ENCODE assay signal across 24 cellular contexts in the genomic region with DNA sequence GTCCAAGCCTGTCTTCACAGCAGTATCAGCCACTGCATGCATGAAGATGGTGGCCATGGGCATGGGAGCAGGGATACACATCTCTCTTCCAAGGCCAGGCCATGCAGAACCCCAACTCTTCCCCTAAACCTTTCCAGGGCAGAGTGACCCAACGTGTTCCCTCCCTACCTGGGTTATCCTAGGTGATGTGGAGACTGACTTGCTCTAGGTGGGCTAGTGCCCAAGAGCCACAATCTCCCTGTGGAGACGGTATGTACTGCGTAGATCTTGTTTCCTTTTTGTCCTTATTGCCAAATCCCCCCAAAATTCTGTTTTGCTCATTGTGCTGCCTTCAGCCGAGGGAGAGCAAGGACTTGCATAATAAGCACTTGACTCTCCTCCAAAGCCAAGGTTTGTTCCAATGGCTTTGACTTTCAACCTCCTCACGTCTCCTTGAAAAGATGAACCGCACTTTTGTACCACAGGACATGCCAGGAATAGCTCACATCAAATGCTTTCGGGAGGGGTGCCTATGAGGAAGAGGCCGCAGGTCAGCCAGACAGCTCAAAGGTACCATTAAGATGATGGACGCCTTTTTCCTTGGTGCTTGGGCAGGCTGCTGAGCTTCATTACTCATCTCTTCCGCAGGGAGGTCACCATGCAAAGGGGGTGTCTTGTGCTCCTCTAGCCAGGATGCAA.
DNase-seq lines count a peak whose midpoint lies in the region; ATAC-seq, FAIRE-seq and TF ChIP-seq lines count a peak whose summit lies in the region.
"Had no signal": no experiment of that assay in that cellular context is flagged by ENCODE, and none has a peak within 500 bp of the region (broad histone marks: within the 10 kb centered on the region; RNA-seq: fewer than 3 reads in every experiment).

No MANE protein-coding gene starts in this region.

- H3K56ac ChIP-seq in H1 (replicated peaks; ENCODE audit: insufficient read length, low read depth, low read length): no peak overlapping the region

- H2AFZ ChIP-seq in H1 (ENCODE audit: low read length) (no peak overlapping the region), trophoblast cell (ENCODE audit: insufficient read depth, low read length, poor library complexity) (no peak overlapping the region)
- H2AFZ ChIP-seq: GM23338 had no signal

- ATAC-seq in left ventricle myocardium superior (peak; percentile 64), GM18867 (IDR thresholded peaks at IDR 0.05; ENCODE audit: unreplicated experiment) (no peak)
- ATAC-seq: A549, GM23338, Panc1 had no signal

- H2BK5ac ChIP-seq in H1 (ENCODE audit: low read depth, low read length) (no peak overlapping the region), trophoblast cell (ENCODE audit: low read depth, low read length, poor library complexity) (no peak overlapping the region)

- FAIRE-seq in H1 (lab: Jason Lieb, UNC): no peak
- FAIRE-seq: A549 had no signal

- DNase-seq in left ventricle myocardium superior (no peak), left ventricle myocardium inferior (no peak), H1 (ENCODE audit: low read depth in 1 of 2, low spot score in 2 of 2) (no peak), trophoblast cell (peak in 1 of 2 donors; percentile 57), glomerular visceral epithelial cell (ENCODE audit: extremely low spot score) (no peak)
- DNase-seq in stimulated activated CD4-positive, alpha-beta T cell treated with anti-CD3 and anti-CD28 coated beads, Interleukin-4, amount 100 ng/mL, for 4 hours: no peak
- DNase-seq: CD4-positive, CD25-positive, alpha-beta regulatory T cell; DMS 273 treated with DMSO at 0.1 percent for 48 hours; DMS79 treated with DMSO at 0.1 percent for 48 hours; HCEC 1CT; MV-4-11; NCI-H1105 treated with DMSO at 0.1 percent for 48 hours; NCI-H1694; NCI-H2081; NCI-H2171; NCI-H345; NCI-H524 treated with DMSO at 0.1 percent for 48 hours; NCI-H82; SJCRH30 had no signal

- H3K23ac ChIP-seq in H1 (ENCODE audit: insufficient read length) (no peak overlapping the region), trophoblast cell (ENCODE audit: low read length) (peak overlapping the region; percentile 53)

- H3K36me3 ChIP-seq in left ventricle myocardium inferior (no peaks in the 10 kb centered on the region), H1 (ENCODE audit: control insufficient read depth in 2 of 4, insufficient read depth in 4 of 4, low read length in 3 of 4) (no peaks in the 10 kb centered on the region), trophoblast cell (ENCODE audit: control insufficient read depth in 1 of 2, insufficient read depth in 2 of 2, low read length in 2 of 2) (no peaks in the 10 kb centered on the region)
- H3K36me3 ChIP-seq: SJCRH30 had no signal

- TF ChIP-seq EP300 in H1 (IDR thresholded peaks at IDR 0.05; ENCODE audit: borderline replicate concordance in 1 of 2, low read depth in 2 of 2, low read length in 2 of 2): no peak

- POLR2A ChIA-PET in H1 (lab: Charles Lee; ENCODE audit: partially characterized antibody): interaction anchor here (0.9 kb wide), 1 partner anchor 16 kb away, joined by 3 read pairs; no protein-coding TSS in a partner anchor

- no peak overlapping the region for H4K12ac ChIP-seq in trophoblast cell (ENCODE audit: low read depth, low read length)

- WGBS in H1 (ENCODE audit: extremely low coverage in 1 of 2, insufficient coverage in 1 of 2, insufficient read length in 1 of 2, insufficient replicate concordance in 2 of 2, low coverage in 1 of 2, low lambda C conversion rate in 2 of 2, missing lambda C conversion rate in 1 of 2), 2 experiments: 91% methylated on average over 10 of the region's 10 CpGs; no CpG with 5 or more reads in 1 of the 2 experiments
- no CpG with 5 or more reads among the region's 10 CpGs for WGBS in trophoblast cell (ENCODE audit: extremely low coverage, insufficient coverage, insufficient read length)

- H3K4me2 ChIP-seq in H1 (ENCODE audit: insufficient read depth in 1 of 2, low read depth in 2 of 2, low read length in 2 of 2) (no peak overlapping the region), trophoblast cell (ENCODE audit: low read length) (no peak overlapping the region)
- H3K4me2 ChIP-seq: A549, GM23338, KMS-11 had no signal

- peaks cover 3% of the 10 kb centered on the region for H3K9me3 ChIP-seq in left ventricle myocardium inferior (replicated peaks)
- no peaks in the 10 kb centered on the region for H3K9me3 ChIP-seq in H1 (ENCODE audit: insufficient read depth in 2 of 2, low read depth in 1 of 2, low read length in 1 of 2)
- peaks cover 3% of the 10 kb centered on the region for H3K9me3 ChIP-seq in trophoblast cell (ENCODE audit: insufficient read depth, low read depth, low read length)
- H3K9me3 ChIP-seq: SJCRH30 had no signal

- CTCF ChIA-PET in H1 (lab: Charles Lee; ENCODE audit: partially characterized antibody): interaction anchor here (0.6 to 7.7 kb wide), 8 partner anchors 9 to 699 kb away, joined by 3 to 58 read pairs (median 4); no protein-coding TSS in a partner anchor

- H3K9ac ChIP-seq in H1 (replicated peaks in 1 of 4; ENCODE audit: extremely low read depth in 1 of 4, low read depth in 3 of 4, low read length in 3 of 4) (no peak overlapping the region), trophoblast cell (ENCODE audit: low read length) (no peak overlapping the region)
- H3K9ac ChIP-seq: KMS-11 had no signal

- H3K4me3 ChIP-seq in left ventricle myocardium inferior (no peak overlapping the region), H1 (ENCODE audit: extremely low read depth in 1 of 4, insufficient read depth in 2 of 4, low read depth in 3 of 4, low read length in 4 of 4) (no peak overlapping the region), trophoblast cell (ENCODE audit: low read depth, low read length) (no peak overlapping the region)
- H3K4me3 ChIP-seq: A549, GM23338, SJCRH30 had no signal

- H4K91ac ChIP-seq in H1 (replicated peaks; ENCODE audit: insufficient read length, low read length) (no peak overlapping the region), trophoblast cell (ENCODE audit: low read depth, low read length) (no peak overlapping the region)

- H2BK20ac ChIP-seq in H1 (ENCODE audit: low read length): no peak overlapping the region

- peaks cover 13% of the 10 kb centered on the region for H3K27me3 ChIP-seq in left ventricle myocardium inferior (ENCODE audit: low read depth)
- peaks cover 8 to 40% (median 22%) of the 10 kb centered on the region in 4 experiments for H3K27me3 ChIP-seq in H1 (replicated peaks in 1 of 4; ENCODE audit: control insufficient read depth in 3 of 4, extremely low read depth in 1 of 4, insufficient read depth in 3 of 4, low read length in 3 of 4)
- no peaks in the 10 kb centered on the region for H3K27me3 ChIP-seq in trophoblast cell (ENCODE audit: insufficient read depth, low read length)
- H3K27me3 ChIP-seq: SJCRH30 had no signal

- no peaks in the 10 kb centered on the region for H3K79me2 ChIP-seq in H1 (ENCODE audit: control insufficient read depth in 1 of 2, insufficient read depth in 2 of 2, low read length in 2 of 2)
- no peaks in the 10 kb centered on the region for H3K79me2 ChIP-seq in trophoblast cell (ENCODE audit: control insufficient read depth, insufficient read depth, low read length, poor library complexity)

- H3K14ac ChIP-seq in H1 (ENCODE audit: insufficient read length) (no peak overlapping the region), trophoblast cell (ENCODE audit: low read length) (no peak overlapping the region)

- intact Hi-C loops in left ventricle myocardium superior (cut with micrococcal nuclease): no loop called here
- intact Hi-C loops in left ventricle myocardium inferior (cut with micrococcal nuclease): no loop called here

- H3K4ac ChIP-seq in H1 (replicated peaks; ENCODE audit: insufficient read length, low read depth, low read length): no peak overlapping the region
- H3K4ac ChIP-seq in trophoblast cell (ENCODE audit: low read depth, low read length): no peak overlapping the region

- H3K18ac ChIP-seq in H1 (ENCODE audit: extremely low read depth, low read length): no peak overlapping the region
- no peak overlapping the region for H3K18ac ChIP-seq in trophoblast cell (ENCODE audit: low read length)

- H3K4me1 ChIP-seq in left ventricle myocardium inferior: peaks cover 29% of the 10 kb centered on the region
- H3K4me1 ChIP-seq in H1 (replicated peaks in 1 of 4; ENCODE audit: control insufficient read depth in 3 of 4, insufficient read depth in 4 of 4, low read length in 3 of 4): peaks cover 1 to 13% (median 8%) of the 10 kb centered on the region in 4 experiments; a peak in 6 of 7 replicates
- no peaks in the 10 kb centered on the region for H3K4me1 ChIP-seq in trophoblast cell (ENCODE audit: control insufficient read depth in 1 of 2, insufficient read depth in 2 of 2, low read length in 2 of 2)
- H3K4me1 ChIP-seq: A549, SJCRH30 had no signal

- no peak overlapping the region for H4K5ac ChIP-seq in H1 (ENCODE audit: insufficient read length, low read depth, low read length)

- no peak for TF ChIP-seq CTCF in left ventricle myocardium inferior (IDR thresholded peaks at IDR 0.05; ENCODE audit: borderline replicate concordance)
- no peak for TF ChIP-seq CTCF in H1 (IDR thresholded peaks at IDR 0.05; ENCODE audit: control extremely low read depth in 1 of 3, insufficient read depth in 1 of 3, low read depth in 1 of 3, low read length in 3 of 3)

- H3K27ac ChIP-seq in left ventricle myocardium inferior (replicated peaks) (no peak overlapping the region), H1 (ENCODE audit: low read depth, low read length) (no peak overlapping the region), trophoblast cell (ENCODE audit: low read depth, low read length) (no peak overlapping the region)
- H3K27ac ChIP-seq: A549, KMS-11, SJCRH30 had no signal

- TF ChIP-seq POLR2A in H1 (IDR thresholded peaks at IDR 0.05; ENCODE audit: control extremely low read depth in 1 of 2, low read depth in 2 of 2, low read length in 2 of 2): no peak

- H2BK120ac ChIP-seq in H1 (replicated peaks; ENCODE audit: low read depth, low read length): no peak overlapping the region
- no peak overlapping the region for H2BK120ac ChIP-seq in trophoblast cell (ENCODE audit: insufficient read depth, low read length, poor library complexity)

- no peak for TF ChIP-seq RAD21 in H1 (IDR thresholded peaks at IDR 0.05 in 1 of 2, conservative IDR thresholded peaks at IDR 0.05 in 1 of 2; ENCODE audit: low read depth in 2 of 2, low read length in 2 of 2)

- H4K8ac ChIP-seq in H1 (ENCODE audit: extremely low read depth, insufficient read depth, low read length): no peak overlapping the region
- H4K8ac ChIP-seq in trophoblast cell (ENCODE audit: low read depth, low read length): no peak overlapping the region

- H3K79me1 ChIP-seq in H1 (ENCODE audit: low read depth, low read length): no peaks in the 10 kb centered on the region
- no peaks in the 10 kb centered on the region for H3K79me1 ChIP-seq in trophoblast cell (ENCODE audit: low read length)

- H2AK5ac ChIP-seq in H1 (ENCODE audit: low read depth, low read length) (no peak overlapping the region), trophoblast cell (ENCODE audit: low read length) (no peak overlapping the region)

- H3K23me2 ChIP-seq in H1 (ENCODE audit: low read depth, low read length): no peaks in the 10 kb centered on the region; the same call in 1 of the 2 replicates

- no peaks in the 10 kb centered on the region for H4K20me1 ChIP-seq in H1 (replicated peaks in 1 of 2; ENCODE audit: control insufficient read depth in 1 of 2, insufficient read depth in 2 of 2, low read length in 2 of 2)

- H2BK12ac ChIP-seq in H1 (ENCODE audit: low read depth, low read length) (peak overlapping the region; percentile 1; the same call in 1 of the 2 replicates), trophoblast cell (ENCODE audit: low read length) (no peak overlapping the region)

- H2BK15ac ChIP-seq in H1 (ENCODE audit: low read length): no peak overlapping the region
